8 cellular contexts compared by ENCODE assay signal in the genomic region with DNA sequence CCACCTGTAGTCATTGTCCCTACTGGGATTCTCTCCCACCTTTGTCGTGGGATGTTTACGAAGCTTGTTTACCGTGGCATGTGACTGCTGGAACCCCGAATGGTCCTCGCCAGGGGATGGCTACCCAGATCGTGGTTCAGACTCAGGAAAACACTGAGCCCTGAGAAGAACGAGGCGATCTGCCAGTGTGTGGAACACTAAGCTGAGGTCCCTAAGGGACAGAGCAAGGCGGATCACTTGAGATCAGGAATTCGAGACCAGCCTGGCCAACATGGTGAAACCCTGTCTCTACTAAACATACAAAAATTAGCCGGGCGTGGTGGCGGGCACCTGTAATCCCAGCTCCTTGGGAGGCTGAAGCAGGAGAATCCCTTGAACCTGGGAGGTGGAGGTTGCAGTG.
DNase-seq lines count a peak whose midpoint lies in the region; ATAC-seq, FAIRE-seq and TF ChIP-seq lines count a peak whose summit lies in the region.
"Not testable (repeated sequence)": the region's sequence is repeated elsewhere in the genome, so short reads cannot be mapped to it uniquely, and the experiment has no call there.

No MANE protein-coding gene starts in this region.

- H3K9ac ChIP-seq in H1 (replicated peaks in 1 of 4; ENCODE audit: extremely low read depth in 1 of 4, low read depth in 3 of 4, low read length in 3 of 4); neural cell (ENCODE audit: low read length): not testable (repeated sequence)

- H3K4me3 ChIP-seq in H1 (ENCODE audit: extremely low read depth in 1 of 4, insufficient read depth in 2 of 4, low read depth in 3 of 4, low read length in 4 of 4); esophagus muscularis mucosa; neural cell (ENCODE audit: low read length): not testable (repeated sequence)

- not testable (repeated sequence) for H3K27me3 Mint-ChIP-seq in neural crest cell (ENCODE audit: low read depth)

- CTCF ChIA-PET in H1 (lab: Charles Lee; ENCODE audit: partially characterized antibody) = interaction anchor here (1.2 to 1.7 kb wide), 2 partner anchors 34 to 730 kb away, joined by 3 to 9 read pairs; no protein-coding TSS in a partner anchor

- 0 out of 2 replicates have a peak overlapping the region, but pooled peaks have one; percentile 17 for H2BK12ac ChIP-seq in H1 (ENCODE audit: low read depth, low read length)

- not testable (repeated sequence) for H3K23ac ChIP-seq in H1 (ENCODE audit: insufficient read length)

- H3K9me3 ChIP-seq in H1 (ENCODE audit: insufficient read depth in 2 of 2, low read depth in 1 of 2, low read length in 1 of 2); esophagus muscularis mucosa; neural cell (ENCODE audit: low read length): not testable (repeated sequence)

- DNase-seq in GM03348 (ENCODE audit: low spot score) (peak; percentile 1), esophagus muscularis mucosa (ENCODE audit: extremely low spot score) (peak; percentile 57), left lobe of liver (ENCODE audit: low spot score) (peak; percentile 31), posterior vena cava (ENCODE audit: low spot score) (peak; percentile 54)
- not testable (repeated sequence) for DNase-seq in H1 (ENCODE audit: low read depth in 1 of 2, low spot score in 2 of 2); neural crest cell (ENCODE audit: low read depth, low spot score); stimulated activated effector memory CD8-positive, alpha-beta T cell treated with anti-CD3 and anti-CD28 coated beads, Interleukin-12 subunit alpha, Interleukin-12 subunit beta, amount 100 ng/mL, for 72 hours (ENCODE audit: low spot score in 2 of 2)

- H3K79me2 ChIP-seq in H1 (ENCODE audit: control insufficient read depth in 1 of 2, insufficient read depth in 2 of 2, low read length in 2 of 2); neural cell (replicated peaks; ENCODE audit: insufficient read depth, low read length): not testable (repeated sequence)

- H3K4me3 Mint-ChIP-seq in neural crest cell; stimulated activated effector memory CD8-positive, alpha-beta T cell treated with anti-CD3 and anti-CD28 coated beads, Interleukin-12 subunit alpha, Interleukin-12 subunit beta, amount 100 ng/mL, for 72 hours: not testable (repeated sequence)

- intact Hi-C loops in esophagus muscularis mucosa (cut with DNase I); posterior vena cava (cut with DNase I): not testable (repeated sequence)

- not testable (repeated sequence) for H3K36me3 ChIP-seq in H1 (ENCODE audit: control insufficient read depth in 2 of 4, insufficient read depth in 4 of 4, low read length in 3 of 4); esophagus muscularis mucosa; neural cell (ENCODE audit: insufficient read depth, low read length)

- not testable (repeated sequence) for H2BK20ac ChIP-seq in H1 (ENCODE audit: low read length)

- not testable (repeated sequence) for H2BK15ac ChIP-seq in H1 (ENCODE audit: low read length)

- H2BK120ac ChIP-seq in H1 (replicated peaks; ENCODE audit: low read depth, low read length) = not testable (repeated sequence)

- not testable (repeated sequence) for H4K8ac ChIP-seq in H1 (ENCODE audit: extremely low read depth, insufficient read depth, low read length)

- H3K9me3 Mint-ChIP-seq in neural crest cell; stimulated activated effector memory CD8-positive, alpha-beta T cell treated with anti-CD3 and anti-CD28 coated beads, Interleukin-12 subunit alpha, Interleukin-12 subunit beta, amount 100 ng/mL, for 72 hours: not testable (repeated sequence)

- not testable (repeated sequence) for FAIRE-seq in H1 (lab: Jason Lieb, UNC)

- not testable (repeated sequence) for H2AFZ ChIP-seq in H1 (ENCODE audit: low read length); neural cell (ENCODE audit: low read depth, low read length)

- H3K4ac ChIP-seq in H1 (replicated peaks; ENCODE audit: insufficient read length, low read depth, low read length) = not testable (repeated sequence)

- H3F3A ChIP-seq in neural cell (ENCODE audit: insufficient read depth, low read length, poor library complexity, severe bottlenecking) = not testable (repeated sequence)

- H3K79me1 ChIP-seq in H1 (ENCODE audit: low read depth, low read length) = not testable (repeated sequence)

- H3K56ac ChIP-seq in H1 (replicated peaks; ENCODE audit: insufficient read length, low read depth, low read length) = not testable (repeated sequence)

- not testable (repeated sequence) for ATAC-seq in left lobe of liver; stimulated activated effector memory CD8-positive, alpha-beta T cell treated with anti-CD3 and anti-CD28 coated beads, Interleukin-12 subunit alpha, Interleukin-12 subunit beta, amount 100 ng/mL, for 72 hours

- H4K20me1 ChIP-seq in H1 (replicated peaks in 1 of 2; ENCODE audit: control insufficient read depth in 1 of 2, insufficient read depth in 2 of 2, low read length in 2 of 2); neural cell (ENCODE audit: insufficient read depth): not testable (repeated sequence)

- peaks cover 32% of the 10 kb centered on the region for H3K4me1 Mint-ChIP-seq in neural crest cell
- H3K4me1 Mint-ChIP-seq in stimulated activated effector memory CD8-positive, alpha-beta T cell treated with anti-CD3 and anti-CD28 coated beads, Interleukin-12 subunit alpha, Interleukin-12 subunit beta, amount 100 ng/mL, for 72 hours = peaks cover 30% of the 10 kb centered on the region

- H2AK5ac ChIP-seq in H1 (ENCODE audit: low read depth, low read length) = not testable (repeated sequence)

- H3K27ac ChIP-seq in H1 (ENCODE audit: low read depth, low read length); esophagus muscularis mucosa (replicated peaks in 1 of 4): not testable (repeated sequence)
- peak overlapping the region; percentile 77 for H3K27ac ChIP-seq in neural cell (ENCODE audit: low read length)

- not testable (repeated sequence) for H3K14ac ChIP-seq in H1 (ENCODE audit: insufficient read length)

- not testable (repeated sequence) for H2BK5ac ChIP-seq in H1 (ENCODE audit: low read depth, low read length)

- not testable (repeated sequence) for H3K18ac ChIP-seq in H1 (ENCODE audit: extremely low read depth, low read length)

- H3K23me2 ChIP-seq in H1 (ENCODE audit: low read depth, low read length) = not testable (repeated sequence)

- TF ChIP-seq RAD21 in H1 (IDR thresholded peaks at IDR 0.05 in 1 of 2, conservative IDR thresholded peaks at IDR 0.05 in 1 of 2; ENCODE audit: low read depth in 2 of 2, low read length in 2 of 2); neural cell (conservative IDR thresholded peaks at IDR 0.05): not testable (repeated sequence)

- TF ChIP-seq POLR2A in H1 (IDR thresholded peaks at IDR 0.05; ENCODE audit: control extremely low read depth in 1 of 2, low read depth in 2 of 2, low read length in 2 of 2); esophagus muscularis mucosa (IDR thresholded peaks at IDR 0.05; ENCODE audit: low read depth): not testable (repeated sequence)

- not testable (repeated sequence) for H3K4me1 ChIP-seq in H1 (replicated peaks in 1 of 4; ENCODE audit: control insufficient read depth in 3 of 4, insufficient read depth in 4 of 4, low read length in 3 of 4)
- H3K4me1 ChIP-seq in esophagus muscularis mucosa = peaks cover 12 to 15% (median 14%) of the 10 kb centered on the region in 4 donors

- not testable (repeated sequence) for H3K36me3 Mint-ChIP-seq in neural crest cell (ENCODE audit: low read depth); stimulated activated effector memory CD8-positive, alpha-beta T cell treated with anti-CD3 and anti-CD28 coated beads, Interleukin-12 subunit alpha, Interleukin-12 subunit beta, amount 100 ng/mL, for 72 hours

- POLR2A ChIA-PET in H1 (lab: Charles Lee; ENCODE audit: partially characterized antibody) = interaction anchor here (0.7 kb wide), 1 partner anchor 550 kb away, joined by 3 read pairs; no protein-coding TSS in a partner anchor

- not testable (repeated sequence) for H4K91ac ChIP-seq in H1 (replicated peaks; ENCODE audit: insufficient read length, low read length)

- not testable (repeated sequence) for H4K5ac ChIP-seq in H1 (ENCODE audit: insufficient read length, low read depth, low read length)

- H3K4me2 ChIP-seq in H1 (ENCODE audit: insufficient read depth in 1 of 2, low read depth in 2 of 2, low read length in 2 of 2); neural cell (ENCODE audit: low read length): not testable (repeated sequence)

- not testable (repeated sequence) for TF ChIP-seq EP300 in H1 (IDR thresholded peaks at IDR 0.05; ENCODE audit: borderline replicate concordance in 1 of 2, low read depth in 2 of 2, low read length in 2 of 2); esophagus muscularis mucosa (IDR thresholded peaks at IDR 0.05); neural cell (conservative IDR thresholded peaks at IDR 0.05; ENCODE audit: poor library complexity, severe bottlenecking)

- peak overlapping the region; percentile 12 for H3K27ac Mint-ChIP-seq in neural crest cell (ENCODE audit: unreplicated experiment)
- peak overlapping the region; percentile 61 for H3K27ac Mint-ChIP-seq in stimulated activated effector memory CD8-positive, alpha-beta T cell treated with anti-CD3 and anti-CD28 coated beads, Interleukin-12 subunit alpha, Interleukin-12 subunit beta, amount 100 ng/mL, for 72 hours

- TF ChIP-seq CTCF in H1 (IDR thresholded peaks at IDR 0.05; ENCODE audit: control extremely low read depth in 1 of 3, insufficient read depth in 1 of 3, low read depth in 1 of 3, low read length in 3 of 3); esophagus muscularis mucosa (IDR thresholded peaks at IDR 0.05); neural cell (IDR thresholded peaks at IDR 0.05; ENCODE audit: poor library complexity, severe bottlenecking); neural crest cell (conservative IDR thresholded peaks at IDR 0.05): not testable (repeated sequence)

- not testable (repeated sequence) for H3K9me2 ChIP-seq in neural cell (ENCODE audit: insufficient read depth, low read length)

- WGBS in H1 (ENCODE audit: extremely low coverage in 1 of 2, insufficient coverage in 1 of 2, insufficient read length in 1 of 2, insufficient replicate concordance in 2 of 2, low coverage in 1 of 2, low lambda C conversion rate in 2 of 2, missing lambda C conversion rate in 1 of 2), 2 experiments = 96% methylated on average over 13 of the region's 13 CpGs; no CpG with 5 or more reads in 1 of the 2 experiments
- WGBS in esophagus muscularis mucosa = 89% methylated on average over 13 of the region's 13 CpGs

- H3K27me3 ChIP-seq in H1 (replicated peaks in 1 of 4; ENCODE audit: control insufficient read depth in 3 of 4, extremely low read depth in 1 of 4, insufficient read depth in 3 of 4, low read length in 3 of 4) (peaks cover 0 to 12% (median 9%) of the 10 kb centered on the region in 4 experiments; a peak in 6 of 7 replicates), esophagus muscularis mucosa (peaks cover 0 to 25% (median 2%) of the 10 kb centered on the region in 4 donors)
- not testable (repeated sequence) for H3K27me3 ChIP-seq in neural cell (ENCODE audit: insufficient read depth, low read depth, low read length)
